16 cellular contexts compared by ENCODE assay signal in the genomic region with DNA sequence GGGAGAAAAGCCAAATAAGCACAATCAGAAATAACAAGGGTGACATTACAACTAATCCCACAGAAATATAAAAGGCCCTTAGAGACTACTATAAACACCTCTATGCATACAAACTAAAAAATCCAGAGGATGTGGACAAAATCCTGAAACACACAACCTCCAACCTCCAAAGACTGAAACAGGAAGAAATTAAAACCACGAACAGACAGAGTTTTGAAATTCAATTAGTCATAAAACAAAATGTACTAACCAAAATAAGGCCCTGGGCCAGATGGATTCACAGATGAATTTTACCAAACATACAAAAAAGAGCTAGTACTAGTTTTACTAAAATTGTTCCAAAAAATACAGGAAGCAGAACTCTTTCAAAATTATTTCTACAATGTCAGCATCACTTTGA.
A peak's percentile ranks its signal among the peaks of the same experiment; 100 is the strongest.
DNase-seq lines count a peak whose midpoint lies in the region; ATAC-seq and TF ChIP-seq lines count a peak whose summit lies in the region.
"Had no signal": no experiment of that assay in that cellular context is flagged by ENCODE, and none has a peak within 500 bp of the region (broad histone marks: within the 10 kb centered on the region; RNA-seq: fewer than 3 reads in every experiment).

No MANE protein-coding gene starts in this region.

- H4K20me1 ChIP-seq in PC-3 (ENCODE audit: low read length), result no peaks in the 10 kb centered on the region
- no peaks in the 10 kb centered on the region for H4K20me1 ChIP-seq in fibroblast of lung (ENCODE audit: control insufficient read depth, extremely low read depth, insufficient read depth, low read length)

- H3K9me3 ChIP-seq in right atrium auricular region (no peaks in the 10 kb centered on the region), PC-3 (ENCODE audit: low read length) (no peaks in the 10 kb centered on the region), fibroblast of lung (ENCODE audit: control insufficient read depth, insufficient read depth, low read depth, low read length) (no peaks in the 10 kb centered on the region)

- TF ChIP-seq CTCF in right atrium auricular region (IDR thresholded peaks at IDR 0.05) (no peak), PC-3 (conservative IDR thresholded peaks at IDR 0.05; ENCODE audit: low read depth, low read length) (no peak), fibroblast of lung (conservative IDR thresholded peaks at IDR 0.05 in 1 of 2, IDR thresholded peaks at IDR 0.05 in 1 of 2; ENCODE audit: low read depth in 1 of 2, low read length in 2 of 2) (no peak)

- BruUV-seq in PC-3 (replicated peaks; lab: Mats Ljungman, UMichigan), result no TSS peak

- H2AFZ ChIP-seq in PC-3 (ENCODE audit: low read length), result no peak overlapping the region
- no peak overlapping the region for H2AFZ ChIP-seq in fibroblast of lung (ENCODE audit: low read length)

- CTCF ChIA-PET in PC-3 (lab: Charles Lee), result no interaction called here

- no peak for DNase-seq in Right ventricle myocardium superior
- no peak for DNase-seq in right atrium auricular region (ENCODE audit: low spot score)
- peak; percentile 35 for DNase-seq in PC-3
- peak; percentile 52 to 86 for DNase-seq in fibroblast of lung (ENCODE audit: low read depth in 2 of 2)
- peak; percentile 24 for DNase-seq in superior temporal gyrus (ENCODE audit: extremely low spot score)
- no peak for DNase-seq in retina
- DNase-seq: activated CD4-positive, alpha-beta T cell treated with anti-CD3 and anti-CD28 coated beads, Interleukin-2, amount 10 ng/mL, durations not matched to agents 24 days and 14 days; activated naive CD8-positive, alpha-beta T cell treated with anti-CD3 and anti-CD28 coated beads, Interleukin-2, amount 50 U/mL, for 24 hours; activated T-cell treated with anti-CD3 and anti-CD28 coated beads, Interleukin-2, amount 50 U/mL, for 4 hours; NCI-H1092; NCI-H2227 treated with DMSO at 0.1 percent for 48 hours; occipital lobe; stimulated activated CD4-positive, alpha-beta T cell treated with anti-CD3 and anti-CD28 coated beads, Interleukin-12 subunit alpha, Interleukin-12 subunit beta, amount 100 ng/mL, for 4 hours had no signal

- H3K27ac ChIP-seq in right atrium auricular region (no peak overlapping the region), PC-3 (ENCODE audit: low read length) (no peak overlapping the region), fibroblast of lung (ENCODE audit: insufficient read depth, low read length) (no peak overlapping the region)

- no peaks in the 10 kb centered on the region for H3K79me2 ChIP-seq in PC-3 (ENCODE audit: low read length)
- no peaks in the 10 kb centered on the region for H3K79me2 ChIP-seq in fibroblast of lung (ENCODE audit: control insufficient read depth, insufficient read depth, low read length)

- H3K4me3 ChIP-seq in right atrium auricular region (no peak overlapping the region), PC-3 (ENCODE audit: low read length) (no peak overlapping the region), fibroblast of lung (replicated peaks in 1 of 4; ENCODE audit: control extremely low read depth in 1 of 4, insufficient read depth in 1 of 4, low read depth in 3 of 4, low read length in 4 of 4) (no peak overlapping the region)

- ATAC-seq in Right ventricle myocardium superior (ENCODE audit: poor library complexity), result peak; percentile 15
- peak; percentile 57 for ATAC-seq in PC-3
- no peak for ATAC-seq in GM21447 (IDR thresholded peaks at IDR 0.05; ENCODE audit: unreplicated experiment)
- ATAC-seq in GM21619 (IDR thresholded peaks at IDR 0.05; ENCODE audit: unreplicated experiment), result no peak
- ATAC-seq: activated naive CD8-positive, alpha-beta T cell treated with anti-CD3 and anti-CD28 coated beads, Interleukin-2, amount 50 U/mL, for 24 hours; activated T-cell treated with anti-CD3 and anti-CD28 coated beads, Interleukin-2, amount 50 U/mL, for 4 hours; Panc1 had no signal

- H3K9me2 ChIP-seq in PC-3 (replicated peaks; ENCODE audit: low read length), result no peaks in the 10 kb centered on the region

- H3K4me2 ChIP-seq in PC-3 (ENCODE audit: low read length) (no peak overlapping the region), fibroblast of lung (ENCODE audit: extremely low read depth, insufficient read depth, low read length) (no peak overlapping the region)

- H3K9ac ChIP-seq in PC-3 (ENCODE audit: low read length) (no peak overlapping the region), fibroblast of lung (ENCODE audit: insufficient read depth, low read length) (no peak overlapping the region)

- H3K27me3 ChIP-seq in right atrium auricular region, result no peaks in the 10 kb centered on the region
- no peaks in the 10 kb centered on the region for H3K27me3 ChIP-seq in PC-3 (ENCODE audit: low read length)
- no peaks in the 10 kb centered on the region for H3K27me3 ChIP-seq in fibroblast of lung (ENCODE audit: control insufficient read depth, insufficient read depth, low read length)

- intact Hi-C loops in Right ventricle myocardium superior (cut with DNase I) (no loop called here), PC-3 (cut with micrococcal nuclease) (no loop called here)

- H3K4me1 ChIP-seq in right atrium auricular region (no peaks in the 10 kb centered on the region), PC-3 (ENCODE audit: insufficient read depth, low read length) (peaks cover 4% of the 10 kb centered on the region; the same call in 1 of the 2 replicates), fibroblast of lung (ENCODE audit: control insufficient read depth, extremely low read depth, insufficient read depth, low read length) (no peaks in the 10 kb centered on the region)

- no peaks in the 10 kb centered on the region for H3F3A ChIP-seq in PC-3 (ENCODE audit: low read length, unreplicated experiment)

- POLR2A ChIA-PET in PC-3 (lab: Charles Lee; ENCODE audit: unreplicated experiment), result no interaction called here

- no peaks in the 10 kb centered on the region for H3K36me3 ChIP-seq in right atrium auricular region
- no peaks in the 10 kb centered on the region for H3K36me3 ChIP-seq in PC-3 (ENCODE audit: low read depth, low read length)
- H3K36me3 ChIP-seq in fibroblast of lung (ENCODE audit: control insufficient read depth, insufficient read depth, low read length), result no peaks in the 10 kb centered on the region

Comparison
In these comparisons a context has a peak if more than half of its experiments do, and no peak if none do; other contexts are left out.
1. ATAC-seq: peak in Right ventricle myocardium superior (single experiment) and PC-3 (single experiment); none in GM21447 (single experiment) and GM21619 (single experiment).
2. DNase-seq: peak in PC-3 (single experiment), fibroblast of lung (2 of 2) and superior temporal gyrus (single experiment); none in Right ventricle myocardium superior (single experiment), right atrium auricular region (single experiment) and retina (single experiment).